Comparison of ENCODE assay signal across 9 cellular contexts in genomic region chr22:42615860-42616175, GRCh38. TPM values are rescaled to one million over a fixed set of nuclear protein-coding genes. Genes with fewer than 3 reads are reported as not detected.
DNase-seq lines count a peak whose midpoint lies in the region; ATAC-seq and TF ChIP-seq lines count a peak whose summit lies in the region.
"Not testable (repeated sequence)": the region's sequence is repeated elsewhere in the genome, so short reads cannot be mapped to it uniquely, and the experiment has no call there.
"Had no signal": no experiment of that assay in that cellular context is flagged by ENCODE, and none has a peak within 500 bp of the region (broad histone marks: within the 10 kb centered on the region; RNA-seq: fewer than 3 reads in every experiment).

No MANE protein-coding gene starts in this region.

- H4K91ac ChIP-seq in mesenchymal stem cell (ENCODE audit: low read length) = not testable (repeated sequence)

- WGBS in mesenchymal stem cell = 75% methylated on average over 13 of the region's 13 CpGs
- WGBS in prostate gland = 9% methylated on average over 13 of the region's 13 CpGs
- WGBS in transverse colon (ENCODE audit: low coverage in 1 of 2), 2 donors = 0 to 13% methylated on average over 3 to 13 of the region's 13 CpGs

- not testable (repeated sequence) for H2BK120ac ChIP-seq in mesenchymal stem cell (ENCODE audit: low read depth, low read length)

- POLR2A ChIA-PET in Caco-2 (lab: Charles Lee) = interaction anchor here (0.5 to 1.1 kb wide), 2 partner anchors 33 to 808 kb away, joined by 3 read pairs; partner anchors contain the start of gene CYB5R3
- POLR2A ChIA-PET in activated CD4-positive, alpha-beta T cell treated with anti-CD3 and anti-CD28 coated beads for 36 hours (lab: Charles Lee) = interaction anchor here (0.6 to 2.9 kb wide), 33 partner anchors 8 to 1171 kb away, joined by 3 to 53 read pairs (median 4); partner anchors contain the start of genes ARFGAP3, CCDC134, CENPM and CYB5R3

- H3K9me3 ChIP-seq in Caco-2; MG63; mesenchymal stem cell (ENCODE audit: control insufficient read depth, low read length); prostate gland; transverse colon: not testable (repeated sequence)

- not testable (repeated sequence) for H2BK5ac ChIP-seq in mesenchymal stem cell (ENCODE audit: low read depth, low read length, poor library complexity, severe bottlenecking)

- H3K9me3 Mint-ChIP-seq in Caco-2 (ENCODE audit: unreplicated experiment); activated CD4-positive, alpha-beta T cell treated with anti-CD3 and anti-CD28 coated beads for 36 hours (ENCODE audit: low read depth): not testable (repeated sequence)

- H3K4me2 ChIP-seq in mesenchymal stem cell (ENCODE audit: low read length, poor library complexity, severe bottlenecking) = peak overlapping the region; percentile 31

- not testable (repeated sequence) for TF ChIP-seq EP300 in transverse colon (IDR thresholded peaks at IDR 0.05; ENCODE audit: low read depth)

- H4K8ac ChIP-seq in mesenchymal stem cell (ENCODE audit: low read length) = not testable (repeated sequence)

- peak overlapping the region; percentile 44 for H2AK5ac ChIP-seq in mesenchymal stem cell (ENCODE audit: low read length, severe bottlenecking)

- H3K4me3 ChIP-seq in Caco-2 (ENCODE audit: low read depth, low read length) (peak overlapping the region; percentile 18), MG63 (0 out of 2 replicates have a peak overlapping the region, but pooled peaks have one; percentile 0), brain microvascular endothelial cell (ENCODE audit: low read depth, low read length) (peak overlapping the region; percentile 3), fibroblast of mammary gland (ENCODE audit: control insufficient read depth, low read depth, low read length) (peak overlapping the region; percentile 1), mesenchymal stem cell (ENCODE audit: insufficient read depth in 1 of 2, low read depth in 1 of 2, low read length in 2 of 2) (peak overlapping the region in 1 of 2 experiments; percentile 83), prostate gland (peak overlapping the region; percentile 4 to 92), transverse colon (peak overlapping the region in 3 of 4 donors; percentile 7 to 85 (median 78))

- peak overlapping the region; percentile 85 for H3K4me3 Mint-ChIP-seq in Caco-2 (ENCODE audit: unreplicated experiment)
- H3K4me3 Mint-ChIP-seq in activated CD4-positive, alpha-beta T cell treated with anti-CD3 and anti-CD28 coated beads for 36 hours = peak overlapping the region; percentile 97

- not testable (repeated sequence) for BruUV-seq in Caco-2 (replicated peaks; lab: Mats Ljungman, UMichigan)

- not testable (repeated sequence) for DNase-seq in Caco-2; MG63; activated CD4-positive, alpha-beta T cell treated with anti-CD3 and anti-CD28 coated beads for 36 hours; brain microvascular endothelial cell; fibroblast of mammary gland (ENCODE audit: low read depth); mesenchymal stem cell; prostate gland (ENCODE audit: low spot score)
- peak; percentile 56 for DNase-seq in transverse colon

- H3K27me3 Mint-ChIP-seq in Caco-2 (ENCODE audit: insufficient read depth, unreplicated experiment); activated CD4-positive, alpha-beta T cell treated with anti-CD3 and anti-CD28 coated beads for 36 hours: not testable (repeated sequence)

- H3K27ac ChIP-seq in brain microvascular endothelial cell = peak overlapping the region; percentile 98
- H3K27ac ChIP-seq in mesenchymal stem cell (ENCODE audit: low read length, poor library complexity, severe bottlenecking) = peak overlapping the region; percentile 99
- H3K27ac ChIP-seq in prostate gland = peak overlapping the region; percentile 97 to 99
- peak overlapping the region; percentile 93 to 98 (median 96) for H3K27ac ChIP-seq in transverse colon

- not testable (repeated sequence) for H3K4ac ChIP-seq in mesenchymal stem cell (ENCODE audit: low read depth in 1 of 2, low read length in 2 of 2)

- CTCF ChIA-PET in Caco-2 (lab: Charles Lee) = not testable (repeated sequence)
- CTCF ChIA-PET in activated CD4-positive, alpha-beta T cell treated with anti-CD3 and anti-CD28 coated beads for 36 hours (lab: Charles Lee) = interaction anchor here (0.8 kb wide), 1 partner anchor 82 kb away, joined by 3 read pairs; no protein-coding TSS in a partner anchor

- not testable (repeated sequence) for H3K14ac ChIP-seq in mesenchymal stem cell (ENCODE audit: low read length in 2 of 2)

- TF ChIP-seq CTCF in Caco-2 (IDR thresholded peaks at IDR 0.05; ENCODE audit: insufficient read depth in 1 of 2, low read depth in 1 of 2, low read length in 1 of 2, severe bottlenecking in 1 of 2, unreplicated experiment in 1 of 2); brain microvascular endothelial cell (IDR thresholded peaks at IDR 0.05; ENCODE audit: low read depth, low read length, missing control alignments); fibroblast of mammary gland (conservative IDR thresholded peaks at IDR 0.05; ENCODE audit: control insufficient read depth, insufficient read depth, low read depth, low read length); prostate gland (IDR thresholded peaks at IDR 0.05); transverse colon (IDR thresholded peaks at IDR 0.05): not testable (repeated sequence)

- TF ChIP-seq POLR2A in prostate gland (IDR thresholded peaks at IDR 0.05); transverse colon (IDR thresholded peaks at IDR 0.05): not testable (repeated sequence)

- peaks cover 56% of the 10 kb centered on the region for H3K36me3 Mint-ChIP-seq in Caco-2 (ENCODE audit: insufficient read depth, unreplicated experiment)
- peaks cover 28% of the 10 kb centered on the region for H3K36me3 Mint-ChIP-seq in activated CD4-positive, alpha-beta T cell treated with anti-CD3 and anti-CD28 coated beads for 36 hours (ENCODE audit: low read depth)

- H3K36me3 ChIP-seq in Caco-2 (ENCODE audit: control insufficient read depth, insufficient read depth, low read length); brain microvascular endothelial cell (replicated peaks); prostate gland; transverse colon: not testable (repeated sequence)
- H3K36me3 ChIP-seq in MG63 (peaks cover 40% of the 10 kb centered on the region), mesenchymal stem cell (ENCODE audit: control insufficient read depth in 1 of 2, insufficient read depth in 2 of 2, low read depth in 1 of 2, low read length in 2 of 2) (peaks cover 23 to 26% of the 10 kb centered on the region in 2 experiments)

- not testable (repeated sequence) for H2BK12ac ChIP-seq in mesenchymal stem cell (ENCODE audit: low read length in 2 of 2)

- not testable (repeated sequence) for H2AFZ ChIP-seq in mesenchymal stem cell (ENCODE audit: low read depth, low read length)

- not testable (repeated sequence) for H3K4me1 ChIP-seq in Caco-2
- H3K4me1 ChIP-seq in mesenchymal stem cell (ENCODE audit: control insufficient read depth, insufficient read depth, low read depth, low read length) = peaks cover 38% of the 10 kb centered on the region
- peaks cover 22% of the 10 kb centered on the region for H3K4me1 ChIP-seq in prostate gland (replicated peaks)
- H3K4me1 ChIP-seq in transverse colon = peaks cover 30 to 67% (median 56%) of the 10 kb centered on the region in 4 donors

- not testable (repeated sequence) for H3K27me3 ChIP-seq in Caco-2 (replicated peaks; ENCODE audit: control insufficient read depth, insufficient read depth, low read length); MG63; brain microvascular endothelial cell (replicated peaks); mesenchymal stem cell (ENCODE audit: control insufficient read depth in 1 of 2, insufficient read depth in 1 of 2, low read length in 2 of 2); prostate gland (replicated peaks; ENCODE audit: insufficient read depth); transverse colon

- not testable (repeated sequence) for H3K18ac ChIP-seq in mesenchymal stem cell (ENCODE audit: low read depth in 1 of 2, low read length in 2 of 2)

- peak overlapping the region; percentile 100 for H3K27ac Mint-ChIP-seq in Caco-2 (ENCODE audit: unreplicated experiment)
- H3K27ac Mint-ChIP-seq in activated CD4-positive, alpha-beta T cell treated with anti-CD3 and anti-CD28 coated beads for 36 hours = peak overlapping the region; percentile 99

- peak overlapping the region; percentile 94 for H3K9ac ChIP-seq in mesenchymal stem cell (ENCODE audit: low read length)

- intact Hi-C loops in Caco-2 (cut with micrococcal nuclease; ENCODE audit: unreplicated experiment) = loop anchor here (10.0 kb wide), 1 partner anchor 541 kb away; the partner anchor contains the start of genes NAGA, PHETA2 and SMDT1
- intact Hi-C loops in activated CD4-positive, alpha-beta T cell treated with anti-CD3 and anti-CD28 coated beads for 36 hours (cut with DNase I, micrococcal nuclease) = loop anchor here (1.0 to 10.0 kb wide), 12 partner anchors 33 to 1331 kb away; partner anchors contain the start of genes CYB5R3 (in 2 of the 2), NAGA (in 1 of the 2), PACSIN2 (in 1 of the 2) and RANGAP1 (in 1 of the 2)
- intact Hi-C loops in prostate gland (cut with DNase I); transverse colon (cut with DNase I; ENCODE audit: low total_unique reads): not testable (repeated sequence)

- H3K4me1 Mint-ChIP-seq in Caco-2 (ENCODE audit: low read depth, unreplicated experiment) = not testable (repeated sequence)
- H3K4me1 Mint-ChIP-seq in activated CD4-positive, alpha-beta T cell treated with anti-CD3 and anti-CD28 coated beads for 36 hours = peaks cover 42% of the 10 kb centered on the region

- not testable (repeated sequence) for H3K23ac ChIP-seq in mesenchymal stem cell (ENCODE audit: low read length in 2 of 2)

- in situ Hi-C loops in brain microvascular endothelial cell (cut with HindIII; ENCODE audit: low pct_ligation_motif_present, low sequenced_read_pairs); transverse colon (cut with MboI; ENCODE audit: low pct_ligation_motif_present in 1 of 4, low pct_unique_long_range_greater_than_20kb in 1 of 4, low sequenced_read_pairs in 3 of 4): not testable (repeated sequence)

- ATAC-seq in activated CD4-positive, alpha-beta T cell treated with anti-CD3 and anti-CD28 coated beads for 36 hours = not testable (repeated sequence)

- not testable (repeated sequence) for H2BK15ac ChIP-seq in mesenchymal stem cell (ENCODE audit: low read depth, poor library complexity, severe bottlenecking)

- not testable (repeated sequence) for H3K79me1 ChIP-seq in mesenchymal stem cell (replicated peaks; ENCODE audit: low read length, poor library complexity, severe bottlenecking)

RNA-seq across cellular contexts. Expression of gene POLDIP3, which starts 1.1 kb away (rescaled TPM):
- 70.0 and 70.8 TPM in 2 replicates for total RNA-seq in Caco-2 (2022)
- total RNA-seq in MG63 (2014; rRNA removed; shearing (Covaris generic); ENCODE audit: low replicate concordance) = 16.3 and 17.7 TPM in 2 replicates
- total RNA-seq in activated CD4-positive, alpha-beta T cell treated with anti-CD3 and anti-CD28 coated beads for 36 hours = 10 to 100 TPM; 77.6 to 88.6 TPM
- polyA plus RNA-seq in mesenchymal stem cell (2013, experiment 1 of 2) = 26.3 TPM
- 25.3 TPM for polyA plus RNA-seq in mesenchymal stem cell (2013, experiment 2 of 2)
- 10 to 100 TPM; 46.4 to 62.6 TPM for total RNA-seq in prostate gland
- 10 to 100 TPM; 36.5 to 69.5 (median 45.2) TPM for total RNA-seq in transverse colon

RNA-seq across cellular contexts. Expression of gene ATP5MGL, which starts 24.6 kb away (rescaled TPM):
- 0.79 and 0.97 TPM in 2 replicates for total RNA-seq in Caco-2 (2022)
- not detected in 2 replicates for total RNA-seq in MG63 (2014; rRNA removed; shearing (Covaris generic); ENCODE audit: low replicate concordance)
- total RNA-seq in activated CD4-positive, alpha-beta T cell treated with anti-CD3 and anti-CD28 coated beads for 36 hours = under 1 TPM; 0.54 to 0.69 TPM
- not detected for polyA plus RNA-seq in mesenchymal stem cell (2013, experiment 1 of 2)
- polyA plus RNA-seq in mesenchymal stem cell (2013, experiment 2 of 2) = not detected
- total RNA-seq in prostate gland = not detected
- total RNA-seq in transverse colon = under 1 TPM in 1 of 4 donors, not detected in 3; 0.55 TPM
- total RNA-seq: H4 had no signal

RNA-seq across cellular contexts. Expression of gene CYB5R3, which starts 33.4 kb away (rescaled TPM):
- total RNA-seq in Caco-2 (2022) (120 and 130 TPM in 2 replicates), prostate gland (100 to 1,000 TPM; 125 to 455 TPM), transverse colon (100 to 1,000 TPM; 138 to 294 (median 167) TPM)
- total RNA-seq in MG63 (2014; rRNA removed; shearing (Covaris generic); ENCODE audit: low replicate concordance) = 48.3 and 76.3 TPM in 2 replicates
- total RNA-seq in activated CD4-positive, alpha-beta T cell treated with anti-CD3 and anti-CD28 coated beads for 36 hours = 100 to 1,000 TPM in 1 of 2 experiments, 10 to 100 TPM in 1; 79.5 to 101 TPM
- polyA plus RNA-seq in mesenchymal stem cell (2013, experiment 1 of 2) = 390 TPM
- 388 TPM for polyA plus RNA-seq in mesenchymal stem cell (2013, experiment 2 of 2)
